41 cellular contexts compared by ENCODE assay signal in the genomic region with DNA sequence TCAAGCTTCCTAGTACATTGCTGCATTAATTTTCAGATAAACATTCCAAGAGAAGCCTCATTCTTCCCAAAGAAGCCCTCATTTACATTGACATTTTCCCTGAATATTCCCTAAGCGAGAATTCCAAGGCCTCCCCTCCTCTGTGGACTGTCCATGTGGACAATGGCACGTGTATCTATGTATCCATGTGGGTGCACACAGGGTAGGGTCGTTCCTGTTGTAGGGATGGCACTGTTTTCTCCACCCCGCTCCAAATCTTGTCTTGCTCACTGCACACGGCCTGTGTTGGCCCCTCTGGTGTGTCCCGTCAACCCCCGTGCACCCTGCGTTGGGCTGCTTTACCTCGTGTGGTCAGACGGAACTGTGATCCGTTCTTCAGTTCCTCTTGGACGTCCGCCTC.
"Had no signal": no experiment of that assay in that cellular context is flagged by ENCODE, and none has a peak within 500 bp of the region (broad histone marks: within the 10 kb centered on the region; RNA-seq: fewer than 3 reads in every experiment).

No MANE protein-coding gene starts in this region.

- H3K36me3 ChIP-seq: adrenal gland, ascending aorta, brain microvascular endothelial cell, breast epithelium, cardiac muscle cell had no signal

- H3K27me3 Mint-ChIP-seq: activated naive CD4-positive, alpha-beta T cell treated with anti-CD3 and anti-CD28 coated beads, Interleukin-2, amount 10 ng/mL, durations not matched to agents 7 days and 5 days; activated naive CD4-positive, alpha-beta T cell treated with anti-CD3 and anti-CD28 coated beads, Interleukin-2, amount 50 U/mL, for 24 hours; activated naive CD8-positive, alpha-beta T cell; activated naive CD8-positive, alpha-beta T cell treated with anti-CD3 and anti-CD28 coated beads, Interleukin-2, amount 10 ng/mL, durations not matched to agents 7 days and 5 days; activated naive CD8-positive, alpha-beta T cell treated with anti-CD3 and anti-CD28 coated beads, Interleukin-2, amount 50 U/mL, for 24 hours; activated T-cell treated with anti-CD3 and anti-CD28 coated beads, Interleukin-2, amount 50 U/mL, for 24 hours; activated T-helper 17 cell treated with anti-CD3 and anti-CD28 coated beads, Interleukin-2, amount 50 U/mL, for 72 hours; central memory CD8-positive, alpha-beta T cell had no signal

- H3K9me3 Mint-ChIP-seq: activated naive CD4-positive, alpha-beta T cell treated with anti-CD3 and anti-CD28 coated beads for 36 hours; activated naive CD4-positive, alpha-beta T cell treated with anti-CD3 and anti-CD28 coated beads, Interleukin-2, amount 50 U/mL, for 24 hours; activated naive CD8-positive, alpha-beta T cell treated with anti-CD3 and anti-CD28 coated beads, Interleukin-2, amount 10 ng/mL, durations not matched to agents 7 days and 5 days; brain had no signal

- H3K27ac ChIP-seq: adrenal gland, ascending aorta, body of pancreas, brain microvascular endothelial cell, breast epithelium, cardiac muscle cell had no signal

- ATAC-seq: activated naive CD4-positive, alpha-beta T cell treated with anti-CD3 and anti-CD28 coated beads, Interleukin-2, amount 50 U/mL, for 72 hours; activated naive CD8-positive, alpha-beta T cell treated with anti-CD3 and anti-CD28 coated beads, Interleukin-2, amount 50 U/mL, for 24 hours; activated T-cell treated with anti-CD3 and anti-CD28 coated beads, Interleukin-2, amount 50 U/mL, for 4 hours; activated T-cell treated with anti-CD3 and anti-CD28 coated beads, Interleukin-2, amount 50 U/mL, for 72 hours; activated T-helper 17 cell treated with anti-CD3 and anti-CD28 coated beads, Interleukin-2, amount 50 U/mL, for 72 hours; body of pancreas had no signal

- H3K9me3 ChIP-seq: adrenal gland, ascending aorta, body of pancreas, breast epithelium had no signal

- DNase-seq: activated effector memory CD4-positive, alpha-beta T cell treated with anti-CD3 and anti-CD28 coated beads, Interleukin-2, amount 50 U/mL, for 16 hours; activated effector memory CD4-positive, alpha-beta T cell treated with Interleukin-2 at 50 U/mL for 16 hours; activated gamma-delta T cell; activated gamma-delta T cell treated with Interleukin-2 at 50 U/mL for 16 hours; activated naive CD4-positive, alpha-beta T cell; activated naive CD4-positive, alpha-beta T cell treated with anti-CD3 and anti-CD28 coated beads for 36 hours; activated naive CD4-positive, alpha-beta T cell treated with anti-CD3 and anti-CD28 coated beads, Interleukin-2, amount 10 ng/mL, durations not matched to agents 7 days and 5 days; activated naive CD4-positive, alpha-beta T cell treated with anti-CD3 and anti-CD28 coated beads, Interleukin-2, amount 50 U/mL, for 16 hours; activated naive CD4-positive, alpha-beta T cell treated with Interleukin-2 at 50 U/mL for 16 hours; activated naive CD8-positive, alpha-beta T cell treated with anti-CD3 and anti-CD28 coated beads for 36 hours; activated naive CD8-positive, alpha-beta T cell treated with anti-CD3 and anti-CD28 coated beads, Interleukin-2, amount 10 ng/mL, durations not matched to agents 7 days and 5 days; activated naive CD8-positive, alpha-beta T cell treated with anti-CD3 and anti-CD28 coated beads, Interleukin-2, amount 50 U/mL, for 24 hours; activated T-cell treated with anti-CD3 and anti-CD28 coated beads for 4 hours; activated T-cell treated with anti-CD3 and anti-CD28 coated beads, Interleukin-2, amount 50 U/mL, for 1 hour; activated T-cell treated with anti-CD3 and anti-CD28 coated beads, Interleukin-2, amount 50 U/mL, for 24 hours; activated T-cell treated with anti-CD3 and anti-CD28 coated beads, Interleukin-2, amount 50 U/mL, for 4 hours; activated T-cell treated with anti-CD3 and anti-CD28 coated beads, Interleukin-2, amount 50 U/mL, for 48 hours; activated T-cell treated with anti-CD3 and anti-CD28 coated beads, Interleukin-2, amount 50 U/mL, for 72 hours; adrenal gland; amniotic stem cell; amygdala; anterior cingulate cortex; aorta; body of pancreas; brain microvascular endothelial cell; caudate nucleus; central memory CD4-positive, alpha-beta T cell; cerebellar nuclear complex had no signal

- H3K4me1 Mint-ChIP-seq: activated naive CD4-positive, alpha-beta T cell treated with anti-CD3 and anti-CD28 coated beads, Interleukin-2, amount 10 ng/mL, durations not matched to agents 7 days and 5 days; activated naive CD4-positive, alpha-beta T cell treated with anti-CD3 and anti-CD28 coated beads, Interleukin-2, amount 50 U/mL, for 24 hours; activated naive CD8-positive, alpha-beta T cell treated with anti-CD3 and anti-CD28 coated beads for 36 hours; activated naive CD8-positive, alpha-beta T cell treated with anti-CD3 and anti-CD28 coated beads, Interleukin-2, amount 10 ng/mL, durations not matched to agents 7 days and 5 days; activated naive CD8-positive, alpha-beta T cell treated with anti-CD3 and anti-CD28 coated beads, Interleukin-2, amount 50 U/mL, for 24 hours; activated T-helper 17 cell treated with anti-CD3 and anti-CD28 coated beads, Interleukin-2, amount 50 U/mL, for 72 hours; brain; central memory CD8-positive, alpha-beta T cell had no signal

- H3K36me3 Mint-ChIP-seq: activated naive CD4-positive, alpha-beta T cell treated with anti-CD3 and anti-CD28 coated beads, Interleukin-2, amount 10 ng/mL, durations not matched to agents 7 days and 5 days; activated naive CD4-positive, alpha-beta T cell treated with anti-CD3 and anti-CD28 coated beads, Interleukin-2, amount 50 U/mL, for 24 hours; activated naive CD4-positive, alpha-beta T cell treated with anti-CD3 and anti-CD28 coated beads, Interleukin-2, amount 50 U/mL, for 72 hours; activated naive CD8-positive, alpha-beta T cell; activated naive CD8-positive, alpha-beta T cell treated with anti-CD3 and anti-CD28 coated beads for 36 hours; activated naive CD8-positive, alpha-beta T cell treated with anti-CD3 and anti-CD28 coated beads, Interleukin-2, amount 10 ng/mL, durations not matched to agents 7 days and 5 days; brain had no signal

- FAIRE-seq: astrocyte, bronchial epithelial cell had no signal

- H3K27ac Mint-ChIP-seq: activated naive CD4-positive, alpha-beta T cell treated with anti-CD3 and anti-CD28 coated beads for 36 hours; activated naive CD4-positive, alpha-beta T cell treated with anti-CD3 and anti-CD28 coated beads, Interleukin-2, amount 10 ng/mL, durations not matched to agents 7 days and 5 days; activated naive CD4-positive, alpha-beta T cell treated with anti-CD3 and anti-CD28 coated beads, Interleukin-2, amount 50 U/mL, for 24 hours; activated naive CD4-positive, alpha-beta T cell treated with anti-CD3 and anti-CD28 coated beads, Interleukin-2, amount 50 U/mL, for 72 hours; activated naive CD8-positive, alpha-beta T cell; activated naive CD8-positive, alpha-beta T cell treated with anti-CD3 and anti-CD28 coated beads for 36 hours; activated naive CD8-positive, alpha-beta T cell treated with anti-CD3 and anti-CD28 coated beads, Interleukin-2, amount 10 ng/mL, durations not matched to agents 7 days and 5 days; activated naive CD8-positive, alpha-beta T cell treated with anti-CD3 and anti-CD28 coated beads, Interleukin-2, amount 50 U/mL, for 24 hours; activated T-cell treated with anti-CD3 and anti-CD28 coated beads, Interleukin-2, amount 50 U/mL, for 24 hours; activated T-cell treated with anti-CD3 and anti-CD28 coated beads, Interleukin-2, amount 50 U/mL, for 72 hours; activated T-helper 1 cell treated with anti-CD3 and anti-CD28 coated beads, Interleukin-12 subunit alpha, Interleukin-12 subunit beta, Interleukin-2, Interleukin-4 antibody, amounts not matched to agents 30 ng/mL and 10 ng/mL and 1 ng/mL, durations not matched to agents 14 hours and 24 hours and 36 hours; activated T-helper 17 cell treated with anti-CD3 and anti-CD28 coated beads, Interleukin-2, amount 50 U/mL, for 72 hours; activated T-helper 2 cell treated with anti-CD3 and anti-CD28 coated beads, Interferon-gamma antibody, Interleukin-2, Interleukin-4, amounts not matched to agents 10 μg/mL and 5 μg/mL and 100 μg/mL, durations not matched to agents 14 hours and 24 hours and 36 hours; brain had no signal

- H3K4me1 ChIP-seq: adrenal gland, ascending aorta, body of pancreas, breast epithelium had no signal

- H3K4me3 ChIP-seq: adrenal gland, ascending aorta, body of pancreas, breast epithelium, cardiac muscle cell had no signal

- H3K27me3 ChIP-seq: adrenal gland, ascending aorta, body of pancreas, brain microvascular endothelial cell, breast epithelium, cardiac muscle cell had no signal

- H3K4me3 Mint-ChIP-seq: activated naive CD4-positive, alpha-beta T cell treated with anti-CD3 and anti-CD28 coated beads for 36 hours; activated naive CD4-positive, alpha-beta T cell treated with anti-CD3 and anti-CD28 coated beads, Interleukin-2, amount 10 ng/mL, durations not matched to agents 7 days and 5 days; activated naive CD4-positive, alpha-beta T cell treated with anti-CD3 and anti-CD28 coated beads, Interleukin-2, amount 50 U/mL, for 24 hours; activated naive CD8-positive, alpha-beta T cell; activated naive CD8-positive, alpha-beta T cell treated with anti-CD3 and anti-CD28 coated beads for 36 hours; activated naive CD8-positive, alpha-beta T cell treated with anti-CD3 and anti-CD28 coated beads, Interleukin-2, amount 10 ng/mL, durations not matched to agents 7 days and 5 days; activated naive CD8-positive, alpha-beta T cell treated with anti-CD3 and anti-CD28 coated beads, Interleukin-2, amount 50 U/mL, for 24 hours; activated T-cell treated with anti-CD3 and anti-CD28 coated beads, Interleukin-2, amount 50 U/mL, for 24 hours; activated T-cell treated with anti-CD3 and anti-CD28 coated beads, Interleukin-2, amount 50 U/mL, for 4 hours; activated T-cell treated with anti-CD3 and anti-CD28 coated beads, Interleukin-2, amount 50 U/mL, for 72 hours; activated T-helper 1 cell treated with anti-CD3 and anti-CD28 coated beads, Interleukin-12 subunit alpha, Interleukin-12 subunit beta, Interleukin-2, Interleukin-4 antibody, amounts not matched to agents 30 ng/mL and 10 ng/mL and 1 ng/mL, durations not matched to agents 14 hours and 24 hours and 36 hours; activated T-helper 17 cell treated with anti-CD3 and anti-CD28 coated beads, Interleukin-2, amount 50 U/mL, for 72 hours; brain; central memory CD8-positive, alpha-beta T cell had no signal
